In the genomic region with DNA sequence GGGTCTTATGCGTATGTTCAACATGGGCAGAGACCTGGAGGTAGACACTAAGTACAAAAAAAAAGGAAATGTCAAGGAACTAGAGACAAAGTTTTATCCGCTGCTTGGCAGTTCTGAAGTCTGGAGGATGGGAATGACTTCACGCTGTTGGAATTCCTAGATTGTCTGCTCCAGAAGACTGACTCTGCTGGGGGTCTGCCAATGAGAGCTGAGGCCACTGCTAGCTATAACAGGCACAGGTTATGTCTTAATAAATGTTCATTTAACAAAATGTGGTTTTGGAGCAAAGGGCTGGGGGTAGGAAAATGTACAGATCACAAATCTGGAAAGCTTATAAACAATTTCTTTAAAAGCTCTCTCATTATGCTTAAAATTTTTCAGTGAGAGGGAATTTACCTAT, we compare ENCODE assay signal across 2 cellular contexts.
TF ChIP-seq lines count a peak whose summit lies in the region.

No MANE protein-coding gene starts in this region.

TF ChIP-seq in liver, 16 proteins besides CTCF, POLR2A, EP300 and RAD21:
- TF ChIP-seq GABPA (IDR thresholded peaks at IDR 0.05 in 1 of 2, conservative IDR thresholded peaks at IDR 0.05 in 1 of 2) (no peak), JUND (IDR thresholded peaks at IDR 0.05) (peak in 1 of 2 donors; percentile 44), SP1 (IDR thresholded peaks at IDR 0.05) (no peak)
TF ChIP-seq in liver: peak in this region for 1.

TF ChIP-seq in HepG2, 621 proteins besides CTCF, POLR2A, EP300 and RAD21:
- TF ChIP-seq, protein P1, sequence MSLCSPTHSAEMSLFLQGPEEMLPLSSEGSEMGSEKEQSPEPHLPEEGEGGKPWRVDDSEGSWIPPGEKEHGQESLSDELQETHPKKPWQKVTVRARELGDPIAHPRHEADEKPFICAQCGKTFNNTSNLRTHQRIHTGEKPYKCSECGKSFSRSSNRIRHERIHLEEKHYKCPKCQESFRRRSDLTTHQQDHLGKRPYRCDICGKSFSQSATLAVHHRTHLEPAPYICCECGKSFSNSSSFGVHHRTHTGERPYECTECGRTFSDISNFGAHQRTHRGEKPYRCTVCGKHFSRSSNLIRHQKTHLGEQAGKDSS (CRISPR knock-in tag; IDR thresholded peaks at IDR 0.05; ENCODE audit: borderline replicate concordance, low read depth): no peak
